Comparison of ENCODE assay signal across 25 cellular contexts in genomic region chr7:38086857-38087256, GRCh38.
DNase-seq lines count a peak whose midpoint lies in the region; ATAC-seq, FAIRE-seq and TF ChIP-seq lines count a peak whose summit lies in the region.
"Had no signal": no experiment of that assay in that cellular context is flagged by ENCODE, and none has a peak within 500 bp of the region (broad histone marks: within the 10 kb centered on the region; RNA-seq: fewer than 3 reads in every experiment).

No MANE protein-coding gene starts in this region.

- H3K4me3 Mint-ChIP-seq in glutamatergic neuron (ENCODE audit: unreplicated experiment), result no peak overlapping the region
- H3K4me3 Mint-ChIP-seq: CD14-positive monocyte; CD4-positive, alpha-beta memory T cell; CD4-positive, CD25-positive, alpha-beta regulatory T cell; CD8-positive, alpha-beta memory T cell had no signal

- peaks cover 2% of the 10 kb centered on the region for H3K27me3 Mint-ChIP-seq in glutamatergic neuron (ENCODE audit: unreplicated experiment)

- H3K4me1 Mint-ChIP-seq in glutamatergic neuron (ENCODE audit: low read depth, unreplicated experiment), result peaks cover 2% of the 10 kb centered on the region
- H3K4me1 Mint-ChIP-seq: CD14-positive monocyte; CD4-positive, alpha-beta memory T cell; CD4-positive, CD25-positive, alpha-beta regulatory T cell; CD8-positive, alpha-beta memory T cell had no signal

- H3K27ac Mint-ChIP-seq in glutamatergic neuron (ENCODE audit: unreplicated experiment), result no peak overlapping the region
- H3K27ac Mint-ChIP-seq: CD14-positive monocyte; CD4-positive, alpha-beta memory T cell; CD4-positive, CD25-positive, alpha-beta regulatory T cell; CD8-positive, alpha-beta memory T cell had no signal

- no peak for DNase-seq in RCC 7860 (ENCODE audit: low spot score)
- no peak for DNase-seq in glutamatergic neuron
- no peak for DNase-seq in AG20443 (ENCODE audit: low spot score)
- DNase-seq: 8988T; BE2C; C1 segment of cervical spinal cord; CD4-positive, alpha-beta memory T cell; CD4-positive, CD25-positive, alpha-beta regulatory T cell; CD8-positive, alpha-beta memory T cell; COR-L47; DMS 273 treated with DMSO at 0.1 percent for 48 hours; DMS153; DMS53; DMS79; DND-41; EL; GDM1 had no signal

- H3K9me3 Mint-ChIP-seq in glutamatergic neuron (ENCODE audit: unreplicated experiment), result peaks cover 6% of the 10 kb centered on the region

- no peak for ATAC-seq in HG03175 (IDR thresholded peaks at IDR 0.05; ENCODE audit: unreplicated experiment)
- ATAC-seq: A549, GM12878 had no signal

- peaks cover 7% of the 10 kb centered on the region for H3K36me3 Mint-ChIP-seq in glutamatergic neuron (ENCODE audit: unreplicated experiment)
- H3K36me3 Mint-ChIP-seq: CD14-positive monocyte; CD4-positive, alpha-beta memory T cell; CD4-positive, CD25-positive, alpha-beta regulatory T cell had no signal

- FAIRE-seq in RCC 7860 (lab: Jason Lieb, UNC) (peak; percentile 22), endometrium (lab: Jason Lieb, UNC) (peak; percentile 39), islet of Langerhans (lab: Jason Lieb, UNC) (peak; percentile 30)
- FAIRE-seq: A549, GM12878, GM12892, GM18507 had no signal

- no peak for TF ChIP-seq CTCF in glutamatergic neuron (IDR thresholded peaks at IDR 0.05; ENCODE audit: partially characterized antibody, unreplicated experiment)
